ENCODE assay signal across 21 cellular contexts in genomic region chr7:108291791-108292440, GRCh38.
A peak's percentile ranks its signal among the peaks of the same experiment; 100 is the strongest.
DNase-seq lines count a peak whose midpoint lies in the region; ATAC-seq and TF ChIP-seq lines count a peak whose summit lies in the region.
"Had no signal": no experiment of that assay in that cellular context is flagged by ENCODE, and none has a peak within 500 bp of the region (broad histone marks: within the 10 kb centered on the region; RNA-seq: fewer than 3 reads in every experiment).

No MANE protein-coding gene starts in this region.

- POLR2A ChIA-PET in Caco-2 (lab: Charles Lee) = no interaction called here

- no peaks in the 10 kb centered on the region for H3K27me3 Mint-ChIP-seq in Caco-2 (ENCODE audit: insufficient read depth, unreplicated experiment)
- H3K27me3 Mint-ChIP-seq in nephron (ENCODE audit: low read depth) = no peaks in the 10 kb centered on the region
- H3K27me3 Mint-ChIP-seq: activated naive CD8-positive, alpha-beta T cell treated with anti-CD3 and anti-CD28 coated beads, Interleukin-2, amount 10 ng/mL, durations not matched to agents 7 days and 5 days had no signal

- BruUV-seq in Caco-2 (replicated peaks; lab: Mats Ljungman, UMichigan) = no TSS peak

- H3K4me1 ChIP-seq in Caco-2 = peaks cover 38% of the 10 kb centered on the region
- H3K4me1 ChIP-seq in ectodermal cell (ENCODE audit: control insufficient read depth, insufficient read depth, low read length) = peaks cover 60% of the 10 kb centered on the region
- H3K4me1 ChIP-seq: breast epithelium had no signal

- no peak overlapping the region for H3K4me3 ChIP-seq in Caco-2 (ENCODE audit: low read depth, low read length)
- H3K4me3 ChIP-seq in ectodermal cell (ENCODE audit: insufficient read depth, low read depth, low read length) = no peak overlapping the region
- H3K4me3 ChIP-seq: breast epithelium, spleen, transverse colon had no signal

- 78% methylated on average over 5 of the region's 5 CpGs for WGBS in ectodermal cell, 2 experiments

- no peak for TF ChIP-seq CTCF in Caco-2 (IDR thresholded peaks at IDR 0.05; ENCODE audit: insufficient read depth in 1 of 2, low read depth in 1 of 2, low read length in 1 of 2, severe bottlenecking in 1 of 2, unreplicated experiment in 1 of 2)
- no peak for TF ChIP-seq CTCF in nephron (IDR thresholded peaks at IDR 0.05; ENCODE audit: unreplicated experiment in 3 of 3)

- H3K36me3 Mint-ChIP-seq in Caco-2 (ENCODE audit: insufficient read depth, unreplicated experiment) = peaks cover 9% of the 10 kb centered on the region
- no peaks in the 10 kb centered on the region for H3K36me3 Mint-ChIP-seq in nephron (ENCODE audit: low read depth)
- H3K36me3 Mint-ChIP-seq: activated naive CD8-positive, alpha-beta T cell treated with anti-CD3 and anti-CD28 coated beads, Interleukin-2, amount 10 ng/mL, durations not matched to agents 7 days and 5 days had no signal

- CTCF ChIA-PET in Caco-2 (lab: Charles Lee) = interaction anchor here (0.6 kb wide), 1 partner anchor 1249 kb away, joined by 3 read pairs; no protein-coding TSS in a partner anchor

- H3K27me3 ChIP-seq in Caco-2 (replicated peaks; ENCODE audit: control insufficient read depth, insufficient read depth, low read length) (no peaks in the 10 kb centered on the region), ectodermal cell (ENCODE audit: control insufficient read depth, insufficient read depth, low read length, poor library complexity, severe bottlenecking) (no peaks in the 10 kb centered on the region)
- H3K27me3 ChIP-seq: breast epithelium, spleen, transverse colon had no signal

- DNase-seq in Caco-2 = no peak
- DNase-seq in NCI-H446 treated with DMSO at 0.1 percent for 48 hours (lab: John Stamatoyannopoulos, UW) = peak; percentile 2
- no peak for DNase-seq in C1 segment of cervical spinal cord (lab: John Stamatoyannopoulos, UW)
- DNase-seq: activated CD4-positive, alpha-beta T cell treated with anti-CD3 and anti-CD28 coated beads for 48 hours; activated naive CD8-positive, alpha-beta T cell treated with anti-CD3 and anti-CD28 coated beads, Interleukin-2, amount 10 ng/mL, durations not matched to agents 7 days and 5 days; AML-193; COR-L47; NCI-H524 treated with DMSO at 0.1 percent for 48 hours; nephron progenitor cell; SHP77 treated with DMSO at 0.1 percent for 48 hours; spleen; stimulated activated CD4-positive, alpha-beta T cell treated with anti-CD3 and anti-CD28 coated beads, Interleukin-4, amount 100 ng/mL, for 24 hours; transverse colon had no signal

- H3K9me3 ChIP-seq in Caco-2 = no peaks in the 10 kb centered on the region
- H3K9me3 ChIP-seq in ectodermal cell (ENCODE audit: control insufficient read depth, low read length) = no peaks in the 10 kb centered on the region
- H3K9me3 ChIP-seq: breast epithelium, spleen, transverse colon had no signal

- no peak for ATAC-seq in GM21360 (IDR thresholded peaks at IDR 0.05; ENCODE audit: unreplicated experiment)
- no peak for ATAC-seq in GM19455 (IDR thresholded peaks at IDR 0.05; ENCODE audit: unreplicated experiment)
- ATAC-seq in GM21786 (IDR thresholded peaks at IDR 0.05; ENCODE audit: unreplicated experiment) = no peak
- ATAC-seq: left lobe of liver had no signal

- H3K4me1 Mint-ChIP-seq in Caco-2 (ENCODE audit: low read depth, unreplicated experiment) (peaks cover 22% of the 10 kb centered on the region), nephron (peaks cover 20% of the 10 kb centered on the region)

- H3K36me3 ChIP-seq in Caco-2 (ENCODE audit: control insufficient read depth, insufficient read depth, low read length) (no peaks in the 10 kb centered on the region), ectodermal cell (ENCODE audit: control insufficient read depth, insufficient read depth, low read length) (no peaks in the 10 kb centered on the region)
- H3K36me3 ChIP-seq: breast epithelium, spleen, transverse colon had no signal

- peak overlapping the region; percentile 12 for H3K27ac Mint-ChIP-seq in Caco-2 (ENCODE audit: unreplicated experiment)
- H3K27ac Mint-ChIP-seq in nephron = peak overlapping the region in 2 of 3 experiments; percentile 6 to 65
- H3K27ac Mint-ChIP-seq: activated naive CD8-positive, alpha-beta T cell treated with anti-CD3 and anti-CD28 coated beads, Interleukin-2, amount 10 ng/mL, durations not matched to agents 7 days and 5 days; nephron progenitor cell; stimulated activated naive CD8-positive, alpha-beta T cell treated with anti-CD3 and anti-CD28 coated beads, Interleukin-15, Interleukin-2, amounts not matched to agents 100 ng/mL and 50 ng/mL, for 24 hours had no signal

- H3K9me3 Mint-ChIP-seq in Caco-2 (ENCODE audit: unreplicated experiment) (no peaks in the 10 kb centered on the region), nephron (no peaks in the 10 kb centered on the region)
- H3K9me3 Mint-ChIP-seq: nephron progenitor cell; stimulated activated naive CD8-positive, alpha-beta T cell treated with anti-CD3 and anti-CD28 coated beads, Interleukin-15, Interleukin-2, amounts not matched to agents 100 ng/mL and 50 ng/mL, for 24 hours had no signal

- peak overlapping the region; percentile 77 for H3K27ac ChIP-seq in ectodermal cell (ENCODE audit: insufficient read depth, low read depth, low read length, poor library complexity, severe bottlenecking)
- H3K27ac ChIP-seq: breast epithelium, transverse colon had no signal

- intact Hi-C loops in Caco-2 (cut with micrococcal nuclease; ENCODE audit: unreplicated experiment) = loop anchor here (5.0 kb wide), 2 partner anchors 45 to 70 kb away; no protein-coding TSS in a partner anchor

- no peak overlapping the region for H3K4me3 Mint-ChIP-seq in Caco-2 (ENCODE audit: unreplicated experiment)
- H3K4me3 Mint-ChIP-seq in nephron = no peak overlapping the region
- H3K4me3 Mint-ChIP-seq: activated naive CD8-positive, alpha-beta T cell treated with anti-CD3 and anti-CD28 coated beads, Interleukin-2, amount 10 ng/mL, durations not matched to agents 7 days and 5 days; nephron progenitor cell; stimulated activated naive CD8-positive, alpha-beta T cell treated with anti-CD3 and anti-CD28 coated beads, Interleukin-15, Interleukin-2, amounts not matched to agents 100 ng/mL and 50 ng/mL, for 24 hours had no signal
